ENCODE assay signal across 1 cellular context in the genomic region with DNA sequence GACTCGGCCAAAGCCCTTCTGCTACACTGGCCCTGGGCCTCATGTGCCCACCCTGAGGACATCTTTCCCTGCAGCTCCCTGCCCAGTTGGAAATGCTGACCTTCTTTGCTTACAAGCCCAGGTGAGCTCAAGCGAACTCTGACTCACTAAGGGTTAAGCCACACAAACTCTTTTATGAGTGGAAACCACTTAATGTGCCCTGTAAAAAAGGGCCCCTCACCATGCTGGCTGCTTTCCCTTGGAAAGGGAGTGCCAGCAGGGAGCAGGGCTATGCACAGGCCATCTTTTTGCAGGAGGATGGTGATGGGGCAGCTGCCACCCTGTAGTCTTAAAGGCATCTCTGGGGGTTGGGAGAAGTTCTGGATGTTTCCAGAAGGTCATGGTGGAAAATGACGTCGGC.
A peak's percentile ranks its signal among the peaks of the same experiment; 100 is the strongest.
TF ChIP-seq lines count a peak whose summit lies in the region.

No MANE protein-coding gene starts in this region.

TF ChIP-seq in HepG2, 621 proteins besides CTCF, POLR2A, EP300 and RAD21 (continued from another document):
- no peak for TF ChIP-seq ZNF839 (CRISPR knock-in tag; IDR thresholded peaks at IDR 0.05; ENCODE audit: borderline replicate concordance)
- TF ChIP-seq, protein P1, sequence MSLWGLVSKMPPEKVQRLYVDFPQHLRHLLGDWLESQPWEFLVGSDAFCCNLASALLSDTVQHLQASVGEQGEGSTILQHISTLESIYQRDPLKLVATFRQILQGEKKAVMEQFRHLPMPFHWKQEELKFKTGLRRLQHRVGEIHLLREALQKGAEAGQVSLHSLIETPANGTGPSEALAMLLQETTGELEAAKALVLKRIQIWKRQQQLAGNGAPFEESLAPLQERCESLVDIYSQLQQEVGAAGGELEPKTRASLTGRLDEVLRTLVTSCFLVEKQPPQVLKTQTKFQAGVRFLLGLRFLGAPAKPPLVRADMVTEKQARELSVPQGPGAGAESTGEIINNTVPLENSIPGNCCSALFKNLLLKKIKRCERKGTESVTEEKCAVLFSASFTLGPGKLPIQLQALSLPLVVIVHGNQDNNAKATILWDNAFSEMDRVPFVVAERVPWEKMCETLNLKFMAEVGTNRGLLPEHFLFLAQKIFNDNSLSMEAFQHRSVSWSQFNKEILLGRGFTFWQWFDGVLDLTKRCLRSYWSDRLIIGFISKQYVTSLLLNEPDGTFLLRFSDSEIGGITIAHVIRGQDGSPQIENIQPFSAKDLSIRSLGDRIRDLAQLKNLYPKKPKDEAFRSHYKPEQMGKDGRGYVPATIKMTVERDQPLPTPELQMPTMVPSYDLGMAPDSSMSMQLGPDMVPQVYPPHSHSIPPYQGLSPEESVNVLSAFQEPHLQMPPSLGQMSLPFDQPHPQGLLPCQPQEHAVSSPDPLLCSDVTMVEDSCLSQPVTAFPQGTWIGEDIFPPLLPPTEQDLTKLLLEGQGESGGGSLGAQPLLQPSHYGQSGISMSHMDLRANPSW (CRISPR knock-in tag; IDR thresholded peaks at IDR 0.05; ENCODE audit: borderline replicate concordance): no peak
- 0 out of 2 replicates have a peak, but pooled peaks have one; percentile 11 for TF ChIP-seq ZNF501 (CRISPR knock-in tag; IDR thresholded peaks at IDR 0.05)
- peak; percentile 71 for TF ChIP-seq ZNF652 (CRISPR knock-in tag; IDR thresholded peaks at IDR 0.05; ENCODE audit: borderline replicate concordance, low read depth)
- peak; percentile 13; the same call in 1 of the 2 replicates for TF ChIP-seq ZNF724P (CRISPR knock-in tag; IDR thresholded peaks at IDR 0.05; ENCODE audit: borderline replicate concordance)
- TF ChIP-seq SALL2 (CRISPR knock-in tag; IDR thresholded peaks at IDR 0.05): no peak
- TF ChIP-seq RNF2 (conservative IDR thresholded peaks at IDR 0.05; ENCODE audit: low read depth): no peak
- no peak for TF ChIP-seq BORCS8-MEF2B (CRISPR knock-in tag; IDR thresholded peaks at IDR 0.05)
- no peak for TF ChIP-seq GLI4 (CRISPR knock-in tag; IDR thresholded peaks at IDR 0.05; ENCODE audit: borderline replicate concordance)
- TF ChIP-seq, protein P2, sequence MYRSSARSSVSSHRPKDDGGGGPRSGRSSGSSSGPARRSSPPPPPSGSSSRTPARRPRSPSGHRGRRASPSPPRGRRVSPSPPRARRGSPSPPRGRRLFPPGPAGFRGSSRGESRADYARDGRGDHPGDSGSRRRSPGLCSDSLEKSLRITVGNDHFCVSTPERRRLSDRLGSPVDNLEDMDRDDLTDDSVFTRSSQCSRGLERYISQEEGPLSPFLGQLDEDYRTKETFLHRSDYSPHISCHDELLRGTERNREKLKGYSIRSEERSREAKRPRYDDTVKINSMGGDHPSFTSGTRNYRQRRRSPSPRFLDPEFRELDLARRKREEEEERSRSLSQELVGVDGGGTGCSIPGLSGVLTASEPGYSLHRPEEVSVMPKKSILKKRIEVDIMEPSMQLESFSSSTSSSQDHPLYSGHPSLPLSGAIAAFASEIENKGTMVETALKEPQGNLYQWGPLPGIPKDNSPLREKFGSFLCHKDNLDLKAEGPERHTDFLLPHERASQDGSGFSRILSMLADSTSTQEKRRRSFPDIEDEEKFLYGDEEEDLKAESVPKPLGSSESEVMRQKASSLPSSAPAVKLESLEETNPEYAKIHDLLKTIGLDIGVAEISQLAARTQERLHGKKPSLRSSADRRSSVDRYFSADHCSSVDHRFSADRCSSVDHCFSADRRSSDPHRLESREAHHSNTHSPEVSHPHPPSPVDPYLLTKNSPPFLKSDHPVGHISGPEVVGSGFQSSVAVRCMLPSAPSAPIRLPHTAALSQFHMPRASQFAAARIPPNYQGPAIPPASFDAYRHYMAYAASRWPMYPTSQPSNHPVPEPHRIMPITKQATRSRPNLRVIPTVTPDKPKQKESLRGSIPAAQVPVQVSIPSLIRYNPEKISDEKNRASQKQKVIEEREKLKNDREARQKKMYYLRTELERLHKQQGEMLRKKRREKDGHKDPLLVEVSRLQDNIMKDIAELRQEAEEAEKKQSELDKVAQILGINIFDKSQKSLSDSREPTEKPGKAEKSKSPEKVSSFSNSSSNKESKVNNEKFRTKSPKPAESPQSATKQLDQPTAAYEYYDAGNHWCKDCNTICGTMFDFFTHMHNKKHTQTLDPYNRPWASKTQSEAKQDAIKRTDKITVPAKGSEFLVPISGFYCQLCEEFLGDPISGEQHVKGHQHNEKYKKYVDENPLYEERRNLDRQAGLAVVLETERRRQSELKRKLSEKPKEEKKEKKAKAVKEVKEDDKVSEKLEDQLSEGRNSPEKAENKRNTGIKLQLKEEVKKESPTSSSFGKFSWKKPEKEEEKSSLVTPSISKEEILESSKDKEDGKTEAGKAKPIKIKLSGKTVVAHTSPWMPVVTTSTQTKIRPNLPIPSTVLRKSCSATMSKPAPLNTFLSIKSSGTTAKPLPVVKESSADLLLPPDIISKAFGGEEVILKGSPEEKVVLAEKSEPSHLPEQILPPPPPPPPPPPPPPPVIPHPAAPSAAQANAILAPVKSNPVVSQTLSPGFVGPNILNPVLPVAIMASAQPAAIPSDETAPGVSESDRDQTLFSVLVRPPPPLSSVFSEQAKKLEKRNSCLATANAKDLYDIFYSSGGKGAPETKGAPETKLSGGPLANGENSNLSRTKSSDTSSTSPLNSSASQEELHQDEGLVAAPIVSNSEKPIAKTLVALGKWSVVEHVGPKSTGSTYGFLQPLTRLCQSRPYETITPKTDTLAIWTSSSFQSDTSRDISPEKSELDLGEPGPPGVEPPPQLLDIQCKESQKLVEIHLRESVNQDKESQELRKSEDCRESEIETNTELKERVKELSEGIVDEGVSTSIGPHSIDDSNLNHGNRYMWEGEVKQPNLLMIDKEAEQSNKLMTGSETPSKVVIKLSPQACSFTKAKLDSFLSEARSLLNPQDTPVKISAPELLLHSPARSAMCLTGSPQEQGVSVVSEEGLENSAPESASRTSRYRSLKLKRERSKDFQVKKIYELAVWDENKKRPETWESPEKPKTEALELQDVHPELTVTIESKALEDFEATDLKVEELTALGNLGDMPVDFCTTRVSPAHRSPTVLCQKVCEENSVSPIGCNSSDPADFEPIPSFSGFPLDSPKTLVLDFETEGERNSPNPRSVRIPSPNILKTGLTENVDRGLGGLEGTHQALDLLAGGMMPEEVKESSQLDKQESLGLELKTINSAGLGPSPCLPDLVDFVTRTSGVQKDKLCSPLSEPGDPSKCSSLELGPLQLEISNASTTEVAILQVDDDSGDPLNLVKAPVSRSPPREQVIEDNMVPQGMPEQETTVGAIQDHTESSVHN (CRISPR knock-in tag; IDR thresholded peaks at IDR 0.05): no peak
- TF ChIP-seq ZNF33B (CRISPR knock-in tag; IDR thresholded peaks at IDR 0.05): no peak
- no peak for TF ChIP-seq ZBTB8A (CRISPR knock-in tag; IDR thresholded peaks at IDR 0.05; ENCODE audit: borderline replicate concordance, low read depth)
- TF ChIP-seq, protein P3, sequence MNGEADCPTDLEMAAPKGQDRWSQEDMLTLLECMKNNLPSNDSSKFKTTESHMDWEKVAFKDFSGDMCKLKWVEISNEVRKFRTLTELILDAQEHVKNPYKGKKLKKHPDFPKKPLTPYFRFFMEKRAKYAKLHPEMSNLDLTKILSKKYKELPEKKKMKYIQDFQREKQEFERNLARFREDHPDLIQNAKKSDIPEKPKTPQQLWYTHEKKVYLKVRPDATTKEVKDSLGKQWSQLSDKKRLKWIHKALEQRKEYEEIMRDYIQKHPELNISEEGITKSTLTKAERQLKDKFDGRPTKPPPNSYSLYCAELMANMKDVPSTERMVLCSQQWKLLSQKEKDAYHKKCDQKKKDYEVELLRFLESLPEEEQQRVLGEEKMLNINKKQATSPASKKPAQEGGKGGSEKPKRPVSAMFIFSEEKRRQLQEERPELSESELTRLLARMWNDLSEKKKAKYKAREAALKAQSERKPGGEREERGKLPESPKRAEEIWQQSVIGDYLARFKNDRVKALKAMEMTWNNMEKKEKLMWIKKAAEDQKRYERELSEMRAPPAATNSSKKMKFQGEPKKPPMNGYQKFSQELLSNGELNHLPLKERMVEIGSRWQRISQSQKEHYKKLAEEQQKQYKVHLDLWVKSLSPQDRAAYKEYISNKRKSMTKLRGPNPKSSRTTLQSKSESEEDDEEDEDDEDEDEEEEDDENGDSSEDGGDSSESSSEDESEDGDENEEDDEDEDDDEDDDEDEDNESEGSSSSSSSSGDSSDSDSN (CRISPR knock-in tag; IDR thresholded peaks at IDR 0.05): no peak
- no peak for TF ChIP-seq ZC3H4 (CRISPR knock-in tag; IDR thresholded peaks at IDR 0.05; ENCODE audit: borderline replicate concordance)
- no peak for TF ChIP-seq ZNF749 (CRISPR knock-in tag; IDR thresholded peaks at IDR 0.05; ENCODE audit: borderline replicate concordance)
- no peak for TF ChIP-seq ZNF350 (CRISPR knock-in tag; IDR thresholded peaks at IDR 0.05; ENCODE audit: borderline replicate concordance, low read depth)
- TF ChIP-seq GTF3A (CRISPR knock-in tag; conservative IDR thresholded peaks at IDR 0.05): 0 out of 2 replicates have a peak, but pooled peaks have one; percentile 15
- TF ChIP-seq TRIM24 (CRISPR knock-in tag; IDR thresholded peaks at IDR 0.05): no peak
- TF ChIP-seq TARDBP (CRISPR knock-in tag; IDR thresholded peaks at IDR 0.05): no peak
- TF ChIP-seq ZBTB38 (CRISPR knock-in tag; IDR thresholded peaks at IDR 0.05): no peak
- no peak for TF ChIP-seq ZNF329 (CRISPR knock-in tag; IDR thresholded peaks at IDR 0.05; ENCODE audit: low read depth)
- no peak for TF ChIP-seq ZNF451 (CRISPR knock-in tag; IDR thresholded peaks at IDR 0.05)
- TF ChIP-seq CEBPB (IDR thresholded peaks at IDR 0.05; ENCODE audit: borderline replicate concordance, low read depth, low read length): no peak
- TF ChIP-seq, protein P4, sequence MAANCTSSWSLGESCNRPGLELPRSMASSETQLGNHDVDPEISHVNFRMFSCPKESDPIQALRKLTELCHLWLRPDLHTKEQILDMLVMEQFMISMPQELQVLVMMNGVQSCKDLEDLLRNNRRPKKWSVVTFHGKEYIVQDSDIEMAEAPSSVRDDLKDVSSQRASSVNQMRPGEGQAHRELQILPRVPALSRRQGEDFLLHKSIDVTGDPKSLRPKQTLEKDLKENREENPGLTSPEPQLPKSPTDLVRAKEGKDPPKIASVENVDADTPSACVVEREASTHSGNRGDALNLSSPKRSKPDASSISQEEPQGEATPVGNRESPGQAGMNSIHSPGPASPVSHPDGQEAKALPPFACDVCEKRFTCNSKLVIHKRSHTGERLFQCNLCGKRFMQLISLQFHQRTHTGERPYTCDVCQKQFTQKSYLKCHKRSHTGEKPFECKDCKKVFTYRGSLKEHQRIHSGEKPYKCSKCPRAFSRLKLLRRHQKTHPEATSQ (CRISPR knock-in tag; IDR thresholded peaks at IDR 0.05; ENCODE audit: borderline replicate concordance): no peak
- no peak for TF ChIP-seq ZNF431 (CRISPR knock-in tag; IDR thresholded peaks at IDR 0.05; ENCODE audit: borderline replicate concordance, low read depth)
- 0 out of 2 replicates have a peak, but pooled peaks have one; percentile 15 for TF ChIP-seq ZNF761 (CRISPR knock-in tag; conservative IDR thresholded peaks at IDR 0.05)
- TF ChIP-seq, protein P5, sequence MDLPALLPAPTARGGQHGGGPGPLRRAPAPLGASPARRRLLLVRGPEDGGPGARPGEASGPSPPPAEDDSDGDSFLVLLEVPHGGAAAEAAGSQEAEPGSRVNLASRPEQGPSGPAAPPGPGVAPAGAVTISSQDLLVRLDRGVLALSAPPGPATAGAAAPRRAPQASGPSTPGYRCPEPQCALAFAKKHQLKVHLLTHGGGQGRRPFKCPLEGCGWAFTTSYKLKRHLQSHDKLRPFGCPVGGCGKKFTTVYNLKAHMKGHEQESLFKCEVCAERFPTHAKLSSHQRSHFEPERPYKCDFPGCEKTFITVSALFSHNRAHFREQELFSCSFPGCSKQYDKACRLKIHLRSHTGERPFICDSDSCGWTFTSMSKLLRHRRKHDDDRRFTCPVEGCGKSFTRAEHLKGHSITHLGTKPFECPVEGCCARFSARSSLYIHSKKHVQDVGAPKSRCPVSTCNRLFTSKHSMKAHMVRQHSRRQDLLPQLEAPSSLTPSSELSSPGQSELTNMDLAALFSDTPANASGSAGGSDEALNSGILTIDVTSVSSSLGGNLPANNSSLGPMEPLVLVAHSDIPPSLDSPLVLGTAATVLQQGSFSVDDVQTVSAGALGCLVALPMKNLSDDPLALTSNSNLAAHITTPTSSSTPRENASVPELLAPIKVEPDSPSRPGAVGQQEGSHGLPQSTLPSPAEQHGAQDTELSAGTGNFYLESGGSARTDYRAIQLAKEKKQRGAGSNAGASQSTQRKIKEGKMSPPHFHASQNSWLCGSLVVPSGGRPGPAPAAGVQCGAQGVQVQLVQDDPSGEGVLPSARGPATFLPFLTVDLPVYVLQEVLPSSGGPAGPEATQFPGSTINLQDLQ (CRISPR knock-in tag; IDR thresholded peaks at IDR 0.05): no peak
- TF ChIP-seq ZNF816 (CRISPR knock-in tag; IDR thresholded peaks at IDR 0.05; ENCODE audit: borderline replicate concordance): no peak
- 0 out of 2 replicates have a peak, but pooled peaks have one; percentile 4 for TF ChIP-seq ZNF619 (CRISPR knock-in tag; IDR thresholded peaks at IDR 0.05)
- TF ChIP-seq, protein P6, sequence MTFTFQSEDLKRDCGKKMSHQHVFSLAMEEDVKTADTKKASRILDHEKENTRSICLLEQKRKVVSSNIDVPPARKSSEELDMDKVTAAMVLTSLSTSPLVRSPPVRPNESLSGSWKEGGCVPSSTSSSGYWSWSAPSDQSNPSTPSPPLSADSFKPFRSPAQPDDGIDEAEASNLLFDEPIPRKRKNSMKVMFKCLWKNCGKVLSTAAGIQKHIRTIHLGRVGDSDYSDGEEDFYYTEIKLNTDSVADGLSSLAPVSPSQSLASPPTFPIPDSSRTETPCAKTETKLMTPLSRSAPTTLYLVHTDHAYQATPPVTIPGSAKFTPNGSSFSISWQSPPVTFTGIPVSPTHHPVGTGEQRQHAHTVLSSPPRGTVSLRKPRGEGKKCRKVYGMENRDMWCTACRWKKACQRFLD (CRISPR knock-in tag; IDR thresholded peaks at IDR 0.05; ENCODE audit: borderline replicate concordance): no peak
- TF ChIP-seq ZKSCAN8 (CRISPR knock-in tag; IDR thresholded peaks at IDR 0.05; ENCODE audit: borderline replicate concordance): no peak
- TF ChIP-seq, protein P7, sequence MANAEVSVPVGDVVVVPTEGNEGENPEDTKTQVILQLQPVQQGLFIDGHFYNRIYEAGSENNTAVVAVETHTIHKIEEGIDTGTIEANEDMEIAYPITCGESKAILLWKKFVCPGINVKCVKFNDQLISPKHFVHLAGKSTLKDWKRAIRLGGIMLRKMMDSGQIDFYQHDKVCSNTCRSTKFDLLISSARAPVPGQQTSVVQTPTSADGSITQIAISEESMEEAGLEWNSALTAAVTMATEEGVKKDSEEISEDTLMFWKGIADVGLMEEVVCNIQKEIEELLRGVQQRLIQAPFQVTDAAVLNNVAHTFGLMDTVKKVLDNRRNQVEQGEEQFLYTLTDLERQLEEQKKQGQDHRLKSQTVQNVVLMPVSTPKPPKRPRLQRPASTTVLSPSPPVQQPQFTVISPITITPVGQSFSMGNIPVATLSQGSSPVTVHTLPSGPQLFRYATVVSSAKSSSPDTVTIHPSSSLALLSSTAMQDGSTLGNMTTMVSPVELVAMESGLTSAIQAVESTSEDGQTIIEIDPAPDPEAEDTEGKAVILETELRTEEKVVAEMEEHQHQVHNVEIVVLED (CRISPR knock-in tag; IDR thresholded peaks at IDR 0.05; ENCODE audit: borderline replicate concordance): no peak
- TF ChIP-seq, protein P8, sequence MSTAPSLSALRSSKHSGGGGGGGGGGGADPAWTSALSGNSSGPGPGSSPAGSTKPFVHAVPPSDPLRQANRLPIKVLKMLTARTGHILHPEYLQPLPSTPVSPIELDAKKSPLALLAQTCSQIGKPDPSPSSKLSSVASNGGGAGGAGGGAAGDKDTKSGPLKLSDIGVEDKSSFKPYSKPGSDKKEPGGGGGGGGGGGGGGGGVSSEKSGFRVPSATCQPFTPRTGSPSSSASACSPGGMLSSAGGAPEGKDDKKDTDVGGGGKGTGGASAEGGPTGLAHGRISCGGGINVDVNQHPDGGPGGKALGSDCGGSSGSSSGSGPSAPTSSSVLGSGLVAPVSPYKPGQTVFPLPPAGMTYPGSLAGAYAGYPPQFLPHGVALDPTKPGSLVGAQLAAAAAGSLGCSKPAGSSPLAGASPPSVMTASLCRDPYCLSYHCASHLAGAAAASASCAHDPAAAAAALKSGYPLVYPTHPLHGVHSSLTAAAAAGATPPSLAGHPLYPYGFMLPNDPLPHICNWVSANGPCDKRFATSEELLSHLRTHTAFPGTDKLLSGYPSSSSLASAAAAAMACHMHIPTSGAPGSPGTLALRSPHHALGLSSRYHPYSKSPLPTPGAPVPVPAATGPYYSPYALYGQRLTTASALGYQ (CRISPR knock-in tag; IDR thresholded peaks at IDR 0.05): no peak
